Comparison of ENCODE assay signal across 8 cellular contexts in the genomic region with DNA sequence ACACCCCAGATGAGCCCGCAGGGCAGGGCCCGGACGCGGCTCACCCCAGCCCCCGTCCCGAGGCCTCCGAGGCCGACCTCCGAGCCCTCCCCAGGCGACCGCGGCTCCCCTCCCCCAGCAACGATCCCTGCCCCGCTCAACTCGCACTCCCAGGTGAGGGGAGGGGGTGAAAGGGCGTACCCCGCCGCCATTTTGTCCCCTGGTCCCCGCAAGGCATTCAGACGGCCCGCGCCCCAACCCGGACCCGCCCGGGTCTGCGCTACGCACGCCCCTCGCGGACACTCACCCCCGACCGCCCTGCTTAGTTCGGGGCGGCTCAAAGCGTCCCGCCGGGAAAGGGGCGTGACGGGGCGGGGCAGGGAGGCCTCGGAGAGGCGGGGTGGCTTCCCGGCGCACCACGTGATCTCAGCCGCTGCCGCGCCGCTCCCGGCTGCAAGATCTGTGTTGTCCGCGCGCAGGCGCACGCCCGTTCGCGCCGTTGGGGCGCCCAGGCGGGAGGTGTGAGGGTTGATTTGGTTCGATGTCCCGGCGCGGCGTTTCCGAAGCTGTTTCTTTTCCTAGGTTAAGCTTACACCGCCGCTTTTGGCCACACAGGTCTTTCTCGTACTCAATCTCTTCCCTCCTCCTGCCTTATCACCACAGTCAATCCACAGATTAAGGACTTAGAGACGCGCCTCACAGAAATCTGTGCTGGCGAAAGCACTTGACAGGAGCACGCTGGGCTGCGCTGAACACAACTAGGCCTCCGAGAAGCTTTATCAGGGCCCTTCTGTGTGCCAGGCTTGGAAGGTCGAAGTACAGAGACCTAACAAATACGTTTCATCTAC. TPM values are rescaled to one million over a fixed set of nuclear protein-coding genes. Genes with fewer than 3 reads are reported as not detected.
DNase-seq lines count a peak whose midpoint lies in the region; ATAC-seq and TF ChIP-seq lines count a peak whose summit lies in the region.

A gene with protein sequence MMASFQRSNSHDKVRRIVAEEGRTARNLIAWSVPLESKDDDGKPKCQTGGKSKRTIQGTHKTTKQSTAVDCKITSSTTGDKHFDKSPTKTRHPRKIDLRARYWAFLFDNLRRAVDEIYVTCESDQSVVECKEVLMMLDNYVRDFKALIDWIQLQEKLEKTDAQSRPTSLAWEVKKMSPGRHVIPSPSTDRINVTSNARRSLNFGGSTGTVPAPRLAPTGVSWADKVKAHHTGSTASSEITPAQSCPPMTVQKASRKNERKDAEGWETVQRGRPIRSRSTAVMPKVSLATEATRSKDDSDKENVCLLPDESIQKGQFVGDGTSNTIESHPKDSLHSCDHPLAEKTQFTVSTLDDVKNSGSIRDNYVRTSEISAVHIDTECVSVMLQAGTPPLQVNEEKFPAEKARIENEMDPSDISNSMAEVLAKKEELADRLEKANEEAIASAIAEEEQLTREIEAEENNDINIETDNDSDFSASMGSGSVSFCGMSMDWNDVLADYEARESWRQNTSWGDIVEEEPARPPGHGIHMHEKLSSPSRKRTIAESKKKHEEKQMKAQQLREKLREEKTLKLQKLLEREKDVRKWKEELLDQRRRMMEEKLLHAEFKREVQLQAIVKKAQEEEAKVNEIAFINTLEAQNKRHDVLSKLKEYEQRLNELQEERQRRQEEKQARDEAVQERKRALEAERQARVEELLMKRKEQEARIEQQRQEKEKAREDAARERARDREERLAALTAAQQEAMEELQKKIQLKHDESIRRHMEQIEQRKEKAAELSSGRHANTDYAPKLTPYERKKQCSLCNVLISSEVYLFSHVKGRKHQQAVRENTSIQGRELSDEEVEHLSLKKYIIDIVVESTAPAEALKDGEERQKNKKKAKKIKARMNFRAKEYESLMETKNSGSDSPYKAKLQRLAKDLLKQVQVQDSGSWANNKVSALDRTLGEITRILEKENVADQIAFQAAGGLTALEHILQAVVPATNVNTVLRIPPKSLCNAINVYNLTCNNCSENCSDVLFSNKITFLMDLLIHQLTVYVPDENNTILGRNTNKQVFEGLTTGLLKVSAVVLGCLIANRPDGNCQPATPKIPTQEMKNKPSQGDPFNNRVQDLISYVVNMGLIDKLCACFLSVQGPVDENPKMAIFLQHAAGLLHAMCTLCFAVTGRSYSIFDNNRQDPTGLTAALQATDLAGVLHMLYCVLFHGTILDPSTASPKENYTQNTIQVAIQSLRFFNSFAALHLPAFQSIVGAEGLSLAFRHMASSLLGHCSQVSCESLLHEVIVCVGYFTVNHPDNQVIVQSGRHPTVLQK (N-terminal part only) (minus strand): TSS at position 328 of the 827 bp plus-strand sequence. CDS start 21,523 bp downstream, outside the sequence.

- H3K36me3 ChIP-seq in left ventricle myocardium inferior (no peaks in the 10 kb centered on the region), upper lobe of right lung (no peaks in the 10 kb centered on the region)

- TF ChIP-seq CTCF in GM12875 (IDR thresholded peaks at IDR 0.05; ENCODE audit: borderline replicate concordance, insufficient read depth, low read depth, low read length): no peak
- TF ChIP-seq CTCF in left ventricle myocardium inferior (IDR thresholded peaks at IDR 0.05; ENCODE audit: borderline replicate concordance): peak; percentile 40
- TF ChIP-seq CTCF in progenitor cell of endocrine pancreas (IDR thresholded peaks at IDR 0.05; ENCODE audit: unreplicated experiment): no peak
- peak; percentile 24 for TF ChIP-seq CTCF in upper lobe of right lung (IDR thresholded peaks at IDR 0.05)

- H3K4me3 ChIP-seq in GM12875 (ENCODE audit: low read depth, low read length): peak within 1 kb of the TSS; percentile 95
- H3K4me3 ChIP-seq in left ventricle myocardium inferior: peak within 1 kb of the TSS; percentile 86
- peak within 1 kb of the TSS; percentile 89 for H3K4me3 ChIP-seq in upper lobe of right lung

- H3K4me3 Mint-ChIP-seq in progenitor cell of endocrine pancreas (ENCODE audit: low read depth): peak within 1 kb of the TSS; percentile 92

- peak within 1 kb of the TSS; percentile 92 for H3K27ac ChIP-seq in left ventricle myocardium inferior (replicated peaks)
- H3K27ac ChIP-seq in upper lobe of right lung: peak within 1 kb of the TSS; percentile 91

- DNase-seq in NCI-H1436 treated with DMSO at 0.1 percent for 48 hours (lab: John Stamatoyannopoulos, UW) (peak; percentile 50), amniotic epithelial cell (ENCODE audit: low read depth) (peak; percentile 74), left ventricle myocardium inferior (peak; percentile 95), progenitor cell of endocrine pancreas (ENCODE audit: low spot score, unreplicated experiment) (peak; percentile 82), upper lobe of right lung (peak; percentile 97)

- H3K9me3 ChIP-seq in left ventricle myocardium inferior (replicated peaks): peaks cover 4% of the 10 kb centered on the region
- H3K9me3 ChIP-seq in upper lobe of right lung: no peaks in the 10 kb centered on the region

- H3K27me3 ChIP-seq in left ventricle myocardium inferior (ENCODE audit: low read depth) (no peaks in the 10 kb centered on the region), upper lobe of right lung (no peaks in the 10 kb centered on the region)

- peaks cover 11% of the 10 kb centered on the region for H3K4me1 Mint-ChIP-seq in progenitor cell of endocrine pancreas (ENCODE audit: low read depth)

- H3K27me3 Mint-ChIP-seq in progenitor cell of endocrine pancreas: peaks cover 7% of the 10 kb centered on the region

- peaks cover 46% of the 10 kb centered on the region for H3K4me1 ChIP-seq in left ventricle myocardium inferior
- peaks cover 24% of the 10 kb centered on the region for H3K4me1 ChIP-seq in upper lobe of right lung

- intact Hi-C loops in T-helper 1 cell treated with Interleukin-12 subunit alpha and Interleukin-12 subunit beta and Interleukin-4 antibody, amounts not matched to agents 30 ng/mL and 1 ng/mL, for 36 hours (cut with micrococcal nuclease): loop anchor here (1.0 to 10.0 kb wide), 6 partner anchors 26 to 590 kb away; a partner anchor contains a TSS
- intact Hi-C loops in left ventricle myocardium inferior (cut with micrococcal nuclease) (no loop called here), upper lobe of right lung (cut with DNase I) (no loop called here)

- peaks cover 3% of the 10 kb centered on the region for H3K9me3 Mint-ChIP-seq in progenitor cell of endocrine pancreas (ENCODE audit: low read depth)

- ATAC-seq in HG02798 (IDR thresholded peaks at IDR 0.05; ENCODE audit: poor library complexity, unreplicated experiment) (peak; percentile 89), upper lobe of right lung (peak; percentile 97)

- H3K27ac Mint-ChIP-seq in progenitor cell of endocrine pancreas: peak within 1 kb of the TSS; percentile 98

- H3K36me3 Mint-ChIP-seq in progenitor cell of endocrine pancreas (ENCODE audit: insufficient read depth): no peaks in the 10 kb centered on the region

RNA-seq across cellular contexts. Expression of the gene that starts here (rescaled TPM):
- total RNA-seq in T-helper 1 cell treated with Interleukin-12 subunit alpha and Interleukin-12 subunit beta and Interleukin-4 antibody, amounts not matched to agents 30 ng/mL and 1 ng/mL, for 36 hours: 26.1 and 27.5 TPM in 2 replicates
- 42.6 TPM for total RNA-seq in left ventricle myocardium inferior
- total RNA-seq in progenitor cell of endocrine pancreas: 43.1 and 43.3 TPM in 2 replicates
- 44.3 TPM for total RNA-seq in upper lobe of right lung

Comparison
In these comparisons a context has a peak if more than half of its experiments do, and no peak if none do; other contexts are left out.
1. Peak in every context shown above with its lines: DNase-seq, ATAC-seq, H3K4me3 ChIP-seq and H3K27ac ChIP-seq.
2. CTCF ChIP-seq: peak in left ventricle myocardium inferior (single experiment) and upper lobe of right lung (single experiment); none in GM12875 (single experiment) and progenitor cell of endocrine pancreas (single experiment).